Comparison of ENCODE assay signal across 17 cellular contexts in genomic region chr10:35214607-35215020, GRCh38.
DNase-seq lines count a peak whose midpoint lies in the region; ATAC-seq and TF ChIP-seq lines count a peak whose summit lies in the region.
"Had no signal": no experiment of that assay in that cellular context is flagged by ENCODE, and none has a peak within 500 bp of the region (broad histone marks: within the 10 kb centered on the region; RNA-seq: fewer than 3 reads in every experiment).

No MANE protein-coding gene starts in this region.

- DNase-seq in NCI-H82 (lab: John Stamatoyannopoulos, UW) (peak; percentile 2), NCI-H82 treated with DMSO at 0.1 percent for 48 hours (lab: John Stamatoyannopoulos, UW; ENCODE audit: unreplicated experiment) (no peak), natural killer cell (no peak), immature natural killer cell (no peak), superior temporal gyrus (ENCODE audit: extremely low spot score) (peak; percentile 54)
- DNase-seq in natural killer cell treated with Interleukin-12 subunit alpha and Interleukin-12 subunit beta and Interleukin-15 and Interleukin-18, amount 100 ng/mL, for 72 hours (ENCODE audit: low spot score), result no peak
- DNase-seq: 8988T; Calu3; CD4-positive, alpha-beta memory T cell; DMS53; H9; NCI-H1105 treated with DMSO at 0.1 percent for 48 hours; NCI-H187; NCI-H446 treated with DMSO at 0.1 percent for 48 hours; PC-9 had no signal

- peaks cover 43 to 51% of the 10 kb centered on the region in 2 donors for H3K4me1 Mint-ChIP-seq in natural killer cell treated with Interleukin-12 subunit alpha and Interleukin-12 subunit beta and Interleukin-15 and Interleukin-18, amount 100 ng/mL, for 72 hours (ENCODE audit: low read depth in 2 of 2)
- H3K4me1 Mint-ChIP-seq in natural killer cell (peaks cover 54 to 56% of the 10 kb centered on the region in 2 donors), immature natural killer cell (peaks cover 64 to 80% of the 10 kb centered on the region in 2 donors)

- peak overlapping the region; percentile 0 to 63 for H3K27ac Mint-ChIP-seq in natural killer cell treated with Interleukin-12 subunit alpha and Interleukin-12 subunit beta and Interleukin-15 and Interleukin-18, amount 100 ng/mL, for 72 hours
- H3K27ac Mint-ChIP-seq in natural killer cell (peak overlapping the region in 1 of 2 donors; percentile 91), immature natural killer cell (peak overlapping the region in 4 of 6 donors; percentile 24 to 89 (median 80))

- ATAC-seq in natural killer cell treated with Interleukin-12 subunit alpha and Interleukin-12 subunit beta and Interleukin-15 and Interleukin-18, amount 100 ng/mL, for 72 hours, result no peak
- ATAC-seq in natural killer cell, result no peak
- no peak for ATAC-seq in GM21825 (IDR thresholded peaks at IDR 0.05; ENCODE audit: unreplicated experiment)
- ATAC-seq in GM19463 (IDR thresholded peaks at IDR 0.05; ENCODE audit: unreplicated experiment), result no peak

- no peak overlapping the region for H3K4me3 Mint-ChIP-seq in natural killer cell treated with Interleukin-12 subunit alpha and Interleukin-12 subunit beta and Interleukin-15 and Interleukin-18, amount 100 ng/mL, for 72 hours
- H3K4me3 Mint-ChIP-seq in natural killer cell (no peak overlapping the region), immature natural killer cell (no peak overlapping the region)
- H3K4me3 Mint-ChIP-seq: CD4-positive, alpha-beta memory T cell; H9 had no signal

- intact Hi-C loops in natural killer cell (cut with micrococcal nuclease), result no loop called here

- H3K36me3 Mint-ChIP-seq in natural killer cell treated with Interleukin-12 subunit alpha and Interleukin-12 subunit beta and Interleukin-15 and Interleukin-18, amount 100 ng/mL, for 72 hours, result peaks cover 15% of the 10 kb centered on the region
- H3K36me3 Mint-ChIP-seq in natural killer cell, result no peaks in the 10 kb centered on the region
- peaks cover 3 to 15% (median 6%) of the 10 kb centered on the region in 3 donors for H3K36me3 Mint-ChIP-seq in immature natural killer cell

- H3K27me3 Mint-ChIP-seq in natural killer cell treated with Interleukin-12 subunit alpha and Interleukin-12 subunit beta and Interleukin-15 and Interleukin-18, amount 100 ng/mL, for 72 hours, result no peaks in the 10 kb centered on the region
- H3K27me3 Mint-ChIP-seq in natural killer cell (ENCODE audit: low read depth in 2 of 2) (no peaks in the 10 kb centered on the region), immature natural killer cell (ENCODE audit: low read depth in 3 of 3) (peaks cover 5 to 9% (median 6%) of the 10 kb centered on the region in 3 donors)

- no peaks in the 10 kb centered on the region for H3K9me3 Mint-ChIP-seq in natural killer cell treated with Interleukin-12 subunit alpha and Interleukin-12 subunit beta and Interleukin-15 and Interleukin-18, amount 100 ng/mL, for 72 hours
- no peaks in the 10 kb centered on the region for H3K9me3 Mint-ChIP-seq in natural killer cell
- no peaks in the 10 kb centered on the region for H3K9me3 Mint-ChIP-seq in immature natural killer cell
- H3K9me3 Mint-ChIP-seq: CD4-positive, alpha-beta memory T cell; H9 had no signal

- TF ChIP-seq CTCF in natural killer cell (IDR thresholded peaks at IDR 0.05), result no peak

Comparison
In these comparisons a context has a peak if more than half of its experiments do, and no peak if none do; other contexts are left out.
1. DNase-seq: peak in NCI-H82 (single experiment) and superior temporal gyrus (single experiment); none in NCI-H82 treated with DMSO at 0.1 percent for 48 hours (single experiment), natural killer cell treated with Interleukin-12 subunit alpha and Interleukin-12 subunit beta and Interleukin-15 and Interleukin-18, amount 100 ng/mL, for 72 hours (single experiment), natural killer cell (single experiment) and immature natural killer cell (0 of 3).